Comparison of ENCODE assay signal across 9 cellular contexts in genomic region chr6:76533661-76534060, GRCh38.
"Had no signal": no experiment of that assay in that cellular context is flagged by ENCODE, and none has a peak within 500 bp of the region (broad histone marks: within the 10 kb centered on the region; RNA-seq: fewer than 3 reads in every experiment).

No MANE protein-coding gene starts in this region.

- H3K4me1 ChIP-seq: HAP-1 had no signal

- H3K36me3 ChIP-seq: HAP-1 had no signal

- H3K27ac ChIP-seq: GM23248, HL-60 had no signal

- H3K4me1 Mint-ChIP-seq: IgD-negative memory B cell had no signal

- H3K9me3 ChIP-seq: HAP-1 had no signal

- ATAC-seq: HCT116, HepG2 had no signal

- H3K4me3 Mint-ChIP-seq: IgD-negative memory B cell had no signal

- H3K27ac Mint-ChIP-seq: IgD-negative memory B cell had no signal

- DNase-seq: GM23248, GOT3, H7, KBM-7 had no signal

- H3K36me3 Mint-ChIP-seq: IgD-negative memory B cell had no signal

- H2AFZ ChIP-seq: GM23248 had no signal

- H3K9ac ChIP-seq: GM23248 had no signal

- H3K27me3 Mint-ChIP-seq: IgD-negative memory B cell had no signal

- H3K4me3 ChIP-seq: GM23248, HAP-1 had no signal
